Comparison of ENCODE assay signal across 24 cellular contexts in the genomic region with DNA sequence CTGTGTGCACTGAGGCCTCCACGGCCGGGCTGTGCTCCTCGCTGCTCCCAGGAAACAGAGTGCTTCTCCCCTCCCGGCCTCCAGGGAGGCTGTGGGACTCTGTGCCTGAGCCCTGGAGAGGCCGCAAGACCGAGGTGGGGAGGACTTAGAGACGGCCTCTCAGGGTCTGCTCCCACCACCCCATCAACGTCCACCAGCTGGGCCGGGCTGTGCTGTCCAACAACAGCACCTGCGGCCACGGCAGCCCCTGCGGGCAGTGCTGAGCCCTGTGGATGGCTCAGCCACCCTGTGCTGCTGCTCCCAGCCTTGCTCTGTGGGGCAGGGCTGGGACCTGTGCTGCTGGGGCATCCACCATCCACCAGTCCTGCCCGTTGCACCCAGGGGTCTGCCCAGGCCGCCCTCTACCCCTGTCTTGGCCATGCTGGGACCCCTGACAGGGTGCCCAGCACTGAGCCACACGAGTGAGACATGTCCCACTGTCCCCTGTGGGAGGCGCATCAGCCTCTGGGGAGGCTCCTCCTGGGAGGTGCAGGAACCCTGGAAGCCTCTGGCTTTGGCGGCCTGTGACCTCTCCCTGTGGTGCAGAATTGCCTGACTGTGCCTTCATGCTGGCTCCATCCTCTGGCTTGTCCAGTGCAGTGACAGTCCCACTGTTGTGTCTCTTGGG. TPM values are rescaled to one million over a fixed set of nuclear protein-coding genes. Genes with fewer than 3 reads are reported as not detected.
DNase-seq lines count a peak whose midpoint lies in the region; ATAC-seq, FAIRE-seq and TF ChIP-seq lines count a peak whose summit lies in the region.
"Had no signal": no experiment of that assay in that cellular context is flagged by ENCODE, and none has a peak within 500 bp of the region (broad histone marks: within the 10 kb centered on the region; RNA-seq: fewer than 3 reads in every experiment).

No MANE protein-coding gene starts in this region.

- peak; percentile 31 for ATAC-seq in HepG2
- no peak for ATAC-seq in HG03457 (IDR thresholded peaks at IDR 0.05; ENCODE audit: unreplicated experiment)
- no peak for ATAC-seq in activated T-helper 17 cell treated with anti-CD3 and anti-CD28 coated beads, Interleukin-2, amount 50 U/mL, for 72 hours (replicated peaks)
- ATAC-seq: psoas muscle had no signal

- H3K4me1 ChIP-seq in HepG2 (ENCODE audit: insufficient read depth, low read length) (no peaks in the 10 kb centered on the region), suprapubic skin (no peaks in the 10 kb centered on the region)
- H3K4me1 ChIP-seq: A549, heart right ventricle, psoas muscle had no signal

- H3K4me2 ChIP-seq in HepG2 (ENCODE audit: low read depth, low read length): no peak overlapping the region
- H3K4me2 ChIP-seq: smooth muscle cell had no signal

- intact Hi-C loops in HepG2 (cut with micrococcal nuclease; ENCODE audit: unreplicated experiment): no loop called here

- no TSS peak for BruUV-seq in HepG2 (replicated peaks; lab: Mats Ljungman, UMichigan)

- H3K27ac ChIP-seq in VCaP: peak overlapping the region; percentile 91
- no peak overlapping the region for H3K27ac ChIP-seq in HepG2 (ENCODE audit: extremely low read length, insufficient read depth, low read length)
- no peak overlapping the region for H3K27ac ChIP-seq in suprapubic skin
- H3K27ac ChIP-seq: heart right ventricle, psoas muscle had no signal

- H3K4me3 ChIP-seq in HepG2 (replicated peaks in 1 of 3; ENCODE audit: insufficient read depth in 1 of 3, low read depth in 2 of 3, low read length in 3 of 3) (no peak overlapping the region), suprapubic skin (no peak overlapping the region)
- H3K4me3 ChIP-seq: heart right ventricle, psoas muscle, smooth muscle cell had no signal

- POLR2A ChIA-PET in HepG2 (lab: Yijun Ruan, JAX): no interaction called here

- no peak overlapping the region for H2AFZ ChIP-seq in HepG2 (ENCODE audit: low read length)

- no peaks in the 10 kb centered on the region for H3K27me3 Mint-ChIP-seq in activated naive CD4-positive, alpha-beta T cell treated with anti-CD3 and anti-CD28 coated beads, Interleukin-2, amount 10 ng/mL, durations not matched to agents 7 days and 5 days
- no peaks in the 10 kb centered on the region for H3K27me3 Mint-ChIP-seq in activated T-helper 17 cell treated with anti-CD3 and anti-CD28 coated beads, Interleukin-2, amount 50 U/mL, for 72 hours
- H3K27me3 Mint-ChIP-seq: activated CD4-positive, alpha-beta T cell treated with anti-CD3 and anti-CD28 coated beads, Interleukin-2, amount 10 ng/mL, durations not matched to agents 7 days and 5 days; naive B cell had no signal

- TF ChIP-seq POLR2A in HepG2 (IDR thresholded peaks at IDR 0.05; ENCODE audit: insufficient read depth in 1 of 2, low read depth in 2 of 2, low read length in 2 of 2): no peak
- TF ChIP-seq POLR2A in suprapubic skin (IDR thresholded peaks at IDR 0.05): no peak

- H3K27ac Mint-ChIP-seq in activated naive CD4-positive, alpha-beta T cell treated with anti-CD3 and anti-CD28 coated beads, Interleukin-2, amount 10 ng/mL, durations not matched to agents 7 days and 5 days: no peak overlapping the region
- H3K27ac Mint-ChIP-seq in activated T-helper 17 cell treated with anti-CD3 and anti-CD28 coated beads, Interleukin-2, amount 50 U/mL, for 72 hours: no peak overlapping the region
- H3K27ac Mint-ChIP-seq: activated CD4-positive, alpha-beta T cell treated with anti-CD3 and anti-CD28 coated beads, Interleukin-2, amount 10 ng/mL, durations not matched to agents 7 days and 5 days had no signal

- TF ChIP-seq EP300 in HepG2 (IDR thresholded peaks at IDR 0.05; ENCODE audit: low read depth in 2 of 2, low read length in 2 of 2) (no peak), HepG2 (CRISPR knock-in tag; IDR thresholded peaks at IDR 0.05; ENCODE audit: borderline replicate concordance) (no peak), suprapubic skin (IDR thresholded peaks at IDR 0.05) (no peak)

- H3K27me3 ChIP-seq in HepG2 (ENCODE audit: control insufficient read depth in 1 of 2, insufficient read depth in 2 of 2, low read length in 2 of 2) (peaks cover 1 to 11% of the 10 kb centered on the region in 2 experiments; a peak in 4 of 5 replicates), suprapubic skin (peaks cover 38% of the 10 kb centered on the region)

- H3K4me3 Mint-ChIP-seq in activated naive CD4-positive, alpha-beta T cell treated with anti-CD3 and anti-CD28 coated beads, Interleukin-2, amount 10 ng/mL, durations not matched to agents 7 days and 5 days: no peak overlapping the region
- no peak overlapping the region for H3K4me3 Mint-ChIP-seq in activated T-helper 17 cell treated with anti-CD3 and anti-CD28 coated beads, Interleukin-2, amount 50 U/mL, for 72 hours
- H3K4me3 Mint-ChIP-seq: activated CD4-positive, alpha-beta T cell treated with anti-CD3 and anti-CD28 coated beads, Interleukin-2, amount 10 ng/mL, durations not matched to agents 7 days and 5 days had no signal

- WGBS in HepG2 (ENCODE audit: low lambda C conversion rate): 0% methylated on average over 1 of the region's 17 CpGs
- WGBS in suprapubic skin: 78% methylated on average over 8 of the region's 17 CpGs

- TF ChIP-seq CTCF in VCaP (conservative IDR thresholded peaks at IDR 0.05) (no peak), HepG2 (CRISPR knock-in tag; IDR thresholded peaks at IDR 0.05) (0 out of 2 replicates have a peak, but pooled peaks have one; percentile 7), suprapubic skin (IDR thresholded peaks at IDR 0.05) (no peak)

- no peaks in the 10 kb centered on the region for H3K4me1 Mint-ChIP-seq in activated naive CD4-positive, alpha-beta T cell treated with anti-CD3 and anti-CD28 coated beads, Interleukin-2, amount 10 ng/mL, durations not matched to agents 7 days and 5 days
- H3K4me1 Mint-ChIP-seq in activated T-helper 17 cell treated with anti-CD3 and anti-CD28 coated beads, Interleukin-2, amount 50 U/mL, for 72 hours: peaks cover 11% of the 10 kb centered on the region
- H3K4me1 Mint-ChIP-seq: activated CD4-positive, alpha-beta T cell treated with anti-CD3 and anti-CD28 coated beads, Interleukin-2, amount 10 ng/mL, durations not matched to agents 7 days and 5 days had no signal

- H3K9me3 Mint-ChIP-seq in activated naive CD4-positive, alpha-beta T cell treated with anti-CD3 and anti-CD28 coated beads, Interleukin-2, amount 10 ng/mL, durations not matched to agents 7 days and 5 days: peaks cover 14% of the 10 kb centered on the region
- H3K9me3 Mint-ChIP-seq in activated T-helper 17 cell treated with anti-CD3 and anti-CD28 coated beads, Interleukin-2, amount 50 U/mL, for 72 hours: peaks cover 4% of the 10 kb centered on the region

- CTCF ChIA-PET in activated naive CD4-positive, alpha-beta T cell treated with anti-CD3 and anti-CD28 coated beads, Interleukin-2, amount 10 ng/mL, durations not matched to agents 7 days and 5 days (lab: Charles Lee): no interaction called here
- CTCF ChIA-PET in HepG2 (lab: Yijun Ruan, JAX; ENCODE audit: low intra/inter-chr PET ratio, low total read pairs): no interaction called here

- no peaks in the 10 kb centered on the region for H3K79me2 ChIP-seq in HepG2 (ENCODE audit: insufficient read depth, low read length)

- H4K20me1 ChIP-seq in HepG2 (ENCODE audit: insufficient read depth, low read length): no peaks in the 10 kb centered on the region

- in situ Hi-C loops in HepG2 (cut with HindIII; ENCODE audit: extremely low pct_ligation_motif_present, low pct_unique_long_range_greater_than_20kb): no loop called here

- H3K9ac ChIP-seq in HepG2 (ENCODE audit: insufficient read depth, low read depth, low read length): no peak overlapping the region

- no peak for FAIRE-seq in HepG2 (lab: Jason Lieb, UNC)
- FAIRE-seq: A549, astrocyte, G401.6, TTC549 had no signal

- no peaks in the 10 kb centered on the region for H3K36me3 ChIP-seq in HepG2 (replicated peaks in 1 of 2; ENCODE audit: control insufficient read depth in 1 of 2, insufficient read depth in 2 of 2, low read length in 2 of 2)
- no peaks in the 10 kb centered on the region for H3K36me3 ChIP-seq in suprapubic skin

- H3K36me3 Mint-ChIP-seq in activated naive CD4-positive, alpha-beta T cell treated with anti-CD3 and anti-CD28 coated beads, Interleukin-2, amount 10 ng/mL, durations not matched to agents 7 days and 5 days: peaks cover 29% of the 10 kb centered on the region
- peaks cover 17% of the 10 kb centered on the region for H3K36me3 Mint-ChIP-seq in activated T-helper 17 cell treated with anti-CD3 and anti-CD28 coated beads, Interleukin-2, amount 50 U/mL, for 72 hours (ENCODE audit: low read depth)

- H3K9me3 ChIP-seq in HepG2 (ENCODE audit: low read length) (peaks cover 6% of the 10 kb centered on the region; the same call in 1 of the 2 replicates), suprapubic skin (no peaks in the 10 kb centered on the region)
- H3K9me3 ChIP-seq: psoas muscle had no signal

- TF ChIP-seq RAD21 in HepG2 (CRISPR knock-in tag; IDR thresholded peaks at IDR 0.05): no peak

- peak; percentile 6 for DNase-seq in activated naive CD4-positive, alpha-beta T cell treated with anti-CD3 and anti-CD28 coated beads, Interleukin-2, amount 10 ng/mL, durations not matched to agents 7 days and 5 days
- no peak for DNase-seq in activated naive CD4-positive, alpha-beta T cell (lab: John Stamatoyannopoulos, UW)
- no peak for DNase-seq in HepG2 (ENCODE audit: low spot score)
- peak; percentile 36 to 61 for DNase-seq in suprapubic skin (ENCODE audit: low spot score in 2 of 2)
- DNase-seq in middle frontal gyrus (ENCODE audit: extremely low spot score, low spot score): no peak
- DNase-seq: activated CD4-positive, alpha-beta T cell treated with anti-CD3 and anti-CD28 coated beads, Interleukin-2, amount 10 ng/mL, durations not matched to agents 7 days and 5 days; activated naive CD4-positive, alpha-beta T cell treated with anti-CD3 and anti-CD28 coated beads, Interleukin-2, amount 50 U/mL, for 16 hours; C1 segment of cervical spinal cord; DMS 273 treated with DMSO at 0.1 percent for 48 hours; GOT3; heart right ventricle; naive B cell; NCI-H1694; NCI-H345; stimulated activated CD4-positive, alpha-beta T cell treated with anti-CD3 and anti-CD28 coated beads, Interleukin-4, amount 100 ng/mL, for 24 hours had no signal

RNA-seq across cellular contexts. Expression of a gene that starts 31.2 kb away (rescaled TPM):
- total RNA-seq in HepG2 (2016; rRNA removed; fragmentation: Illumina TruSeq; extraction: Trizol): 3.9 and 4.8 TPM in 2 replicates
- 0.97 and 1.1 TPM in 2 replicates for total RNA-seq in HepG2 (2016; cell fraction: cytosol; rRNA removed; fragmentation: Illumina TruSeq; extraction: Trizol; ENCODE audit: low read depth)
- 3.1 and 4.8 TPM in 2 replicates for total RNA-seq in HepG2 (2016; cell fraction: insoluble cytoplasmic fraction; rRNA removed; fragmentation: Illumina TruSeq; extraction: Trizol)
- total RNA-seq in HepG2 (2016; cell fraction: membrane; rRNA removed; fragmentation: Illumina TruSeq; extraction: Trizol): 3.5 and 4.4 TPM in 2 replicates
- 5.2 and 5.7 TPM in 2 replicates for total RNA-seq in HepG2 (2016; cell fraction: nucleus; rRNA removed; fragmentation: Illumina TruSeq; extraction: Trizol)
- polyA plus RNA-seq in HepG2 (2011; rRNA removed): 16.5 and 24.3 TPM in 2 replicates
- polyA plus RNA-seq in HepG2 (2011; cell fraction: cytosol; rRNA removed): 17.5 and 19.8 TPM in 2 replicates
- polyA plus RNA-seq in HepG2 (2011; cell fraction: nucleus; rRNA removed): 25.9 and 31.8 TPM in 2 replicates
- polyA plus RNA-seq in HepG2 (2012): 24.1 and 27.1 TPM in 2 replicates
- 0.99 and 1.3 TPM in 2 replicates for polyA plus RNA-seq in HepG2 (2016; cell fraction: cytosol; fragmentation: Illumina TruSeq; extraction: Trizol; ENCODE audit: low read depth)
- polyA plus RNA-seq in HepG2 (2016; cell fraction: insoluble cytoplasmic fraction; fragmentation: Illumina TruSeq; extraction: Trizol; ENCODE audit: low read depth): 4.4 and 5.5 TPM in 2 replicates
- 2.9 and 3.4 TPM in 2 replicates for polyA plus RNA-seq in HepG2 (2016; cell fraction: membrane; fragmentation: Illumina TruSeq; extraction: Trizol; ENCODE audit: low read depth)
- 10.0 TPM in 2 replicates for polyA plus RNA-seq in HepG2 (2016; cell fraction: nucleus; fragmentation: Illumina TruSeq; extraction: Trizol; ENCODE audit: insufficient read depth, low read depth)
- polyA minus RNA-seq in HepG2 (2011; rRNA and poly(A)+ RNA removed; ENCODE audit: low replicate concordance): 3.8 and 34.5 TPM in 2 replicates
- polyA minus RNA-seq in HepG2 (2011; cell fraction: cytosol; rRNA and poly(A)+ RNA removed): 16.0 and 20.9 TPM in 2 replicates
- polyA minus RNA-seq in HepG2 (2011; cell fraction: nucleus; rRNA and poly(A)+ RNA removed): 10.4 and 13.4 TPM in 2 replicates
- 1 to 10 TPM; 3.9 to 6.2 (median 4.7) TPM for total RNA-seq in suprapubic skin
- 1 to 10 TPM; 3.5 TPM for total RNA-seq in activated T-helper 17 cell treated with anti-CD3 and anti-CD28 coated beads, Interleukin-2, amount 50 U/mL, for 72 hours

Comparison
In these comparisons a context has a peak if more than half of its experiments do, and no peak if none do; other contexts are left out.
1. DNase-seq: peak in activated naive CD4-positive, alpha-beta T cell treated with anti-CD3 and anti-CD28 coated beads, Interleukin-2, amount 10 ng/mL, durations not matched to agents 7 days and 5 days (single experiment) and suprapubic skin (2 of 2); none in activated naive CD4-positive, alpha-beta T cell (0 of 4), HepG2 (single experiment) and middle frontal gyrus (single experiment).